In the genomic region with DNA sequence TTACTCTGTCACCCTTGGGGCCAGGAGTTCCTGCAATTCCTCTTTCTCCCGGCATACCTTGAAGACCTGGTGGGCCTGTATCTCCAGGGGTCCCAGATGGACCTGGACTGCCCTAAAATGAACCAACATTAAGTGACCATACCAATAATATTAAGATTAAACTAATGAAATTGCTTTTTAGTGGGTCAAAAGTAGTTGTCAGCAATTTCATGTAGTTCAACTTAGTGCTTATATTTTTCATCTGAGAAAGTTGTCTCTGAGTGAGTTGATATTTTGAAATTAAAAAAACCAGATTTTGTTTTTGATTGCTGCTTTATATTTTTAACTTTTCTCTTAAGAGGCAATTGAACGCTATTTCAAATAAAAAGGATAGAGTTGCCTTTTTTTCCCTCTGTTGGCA, we compare ENCODE assay signal across 12 cellular contexts.
DNase-seq lines count a peak whose midpoint lies in the region; ATAC-seq, FAIRE-seq and TF ChIP-seq lines count a peak whose summit lies in the region.
"Had no signal": no experiment of that assay in that cellular context is flagged by ENCODE, and none has a peak within 500 bp of the region (broad histone marks: within the 10 kb centered on the region; RNA-seq: fewer than 3 reads in every experiment).

No MANE protein-coding gene starts in this region.

- ATAC-seq in IMR-90 (ENCODE audit: low read depth) (no peak), K562 (no peak)

- H3K23ac ChIP-seq in IMR-90 (ENCODE audit: low read depth, low read length) (no peak overlapping the region), mesendoderm (ENCODE audit: low read length) (no peak overlapping the region)

- CTCF ChIA-PET in IMR-90 (lab: Yijun Ruan, JAX) (no interaction called here), K562 (lab: Yijun Ruan, JAX; ENCODE audit: low intra/inter-chr PET ratio) (no interaction called here)

- H2BK15ac ChIP-seq in IMR-90 (ENCODE audit: low read depth, low read length) (no peak overlapping the region), mesendoderm (replicated peaks; ENCODE audit: low read depth) (no peak overlapping the region)

- BruUV-seq in IMR-90 (replicated peaks; lab: Mats Ljungman, UMichigan) = no TSS peak
- BruUV-seq in K562 (replicated peaks; lab: Mats Ljungman, UMichigan) = no TSS peak

- H3K79me2 ChIP-seq in K562 (ENCODE audit: control insufficient read depth, insufficient read depth, low read length) (no peaks in the 10 kb centered on the region), osteoblast (ENCODE audit: insufficient read depth, low read length) (no peaks in the 10 kb centered on the region), mesendoderm (ENCODE audit: control insufficient read depth, insufficient read depth, low read length) (no peaks in the 10 kb centered on the region)

- peak overlapping the region; percentile 59; the same call in 1 of the 2 replicates for H4K91ac ChIP-seq in IMR-90 (ENCODE audit: insufficient read depth, low read depth, low read length)

- H3K79me1 ChIP-seq in IMR-90 (ENCODE audit: low read depth in 1 of 2, low read length in 2 of 2) (peaks cover 21 to 35% of the 10 kb centered on the region in 2 experiments), mesendoderm (ENCODE audit: low read length) (no peaks in the 10 kb centered on the region)

- FAIRE-seq in K562 (lab: Jason Lieb, UNC) = no peak
- FAIRE-seq: HTR-8/SVneo had no signal

- POLR2A ChIA-PET in IMR-90 (lab: Charles Lee; ENCODE audit: unreplicated experiment) = no interaction called here
- POLR2A ChIA-PET in K562 (lab: Yijun Ruan, JAX) = no interaction called here

- H2AK9ac ChIP-seq in IMR-90 (replicated peaks; ENCODE audit: low read depth, low read length, poor library complexity) = no peak overlapping the region

- H3K9me3 ChIP-seq in IMR-90 (ENCODE audit: control insufficient read depth, insufficient read depth, low read length) = no peaks in the 10 kb centered on the region
- H3K9me3 ChIP-seq in K562 (replicated peaks; ENCODE audit: control insufficient read depth, insufficient read depth, low read depth, low read length) = no peaks in the 10 kb centered on the region
- no peaks in the 10 kb centered on the region for H3K9me3 ChIP-seq in osteoblast (ENCODE audit: low read depth, low read length)
- H3K9me3 ChIP-seq: BLaER1 had no signal

- H2BK5ac ChIP-seq in IMR-90 (ENCODE audit: low read depth, low read length, poor library complexity, severe bottlenecking) (peak overlapping the region; percentile 79), mesendoderm (ENCODE audit: low read length) (no peak overlapping the region)

- no peak for TF ChIP-seq EP300 in K562 (IDR thresholded peaks at IDR 0.05; ENCODE audit: low read length)

- H4K5ac ChIP-seq in IMR-90 (ENCODE audit: low read depth, low read length) (peak overlapping the region; percentile 61), mesendoderm (ENCODE audit: low read length) (no peak overlapping the region)

- H3K9ac ChIP-seq in IMR-90 (ENCODE audit: low read depth, low read length) (no peak overlapping the region), K562 (ENCODE audit: insufficient read depth in 1 of 2, low read depth in 2 of 2, low read length in 2 of 2) (no peak overlapping the region), mesendoderm (ENCODE audit: low read length) (no peak overlapping the region)
- H3K9ac ChIP-seq: BLaER1 had no signal

- H3K36me3 ChIP-seq in IMR-90 (ENCODE audit: control insufficient read depth, insufficient read depth, low read length) (peaks cover 42% of the 10 kb centered on the region), K562 (ENCODE audit: control insufficient read depth, insufficient read depth, low read length) (no peaks in the 10 kb centered on the region), osteoblast (ENCODE audit: insufficient read depth, low read length) (peaks cover 93% of the 10 kb centered on the region), mesendoderm (ENCODE audit: control insufficient read depth, insufficient read depth, low read length) (peaks cover 8% of the 10 kb centered on the region)
- H3K36me3 ChIP-seq: BLaER1 had no signal

- H3K4me3 ChIP-seq in IMR-90 (ENCODE audit: insufficient read depth, low read depth, low read length) = no peak overlapping the region
- H3K4me3 ChIP-seq in K562 = no peak overlapping the region
- no peak overlapping the region for H3K4me3 ChIP-seq in osteoblast (ENCODE audit: insufficient read depth, low read length)
- no peak overlapping the region for H3K4me3 ChIP-seq in mesendoderm (ENCODE audit: low read length)
- H3K4me3 ChIP-seq: BLaER1 had no signal

- H3K4me2 ChIP-seq in IMR-90 (ENCODE audit: low read depth, low read length) (no peak overlapping the region), K562 (ENCODE audit: insufficient read depth, low read length) (no peak overlapping the region), osteoblast (ENCODE audit: insufficient read depth, low read length) (no peak overlapping the region), mesendoderm (ENCODE audit: low read length) (no peak overlapping the region)
- H3K4me2 ChIP-seq: BLaER1 had no signal

- H3K18ac ChIP-seq in IMR-90 (ENCODE audit: low read depth, low read length) = peak overlapping the region; percentile 36; the same call in 1 of the 2 replicates
- no peak overlapping the region for H3K18ac ChIP-seq in mesendoderm (ENCODE audit: low read length)

- peak overlapping the region; percentile 81 for H3K27ac ChIP-seq in IMR-90 (ENCODE audit: insufficient read depth, low read length)
- no peak overlapping the region for H3K27ac ChIP-seq in K562 (ENCODE audit: extremely low read depth, low read depth, low read length)
- H3K27ac ChIP-seq in osteoblast (ENCODE audit: low read depth, low read length) = no peak overlapping the region
- no peak overlapping the region for H3K27ac ChIP-seq in mesendoderm (ENCODE audit: low read depth, low read length)
- H3K27ac ChIP-seq: BLaER1 had no signal

- H2BK120ac ChIP-seq in IMR-90 (ENCODE audit: low read depth, low read length) (peak overlapping the region; percentile 68), mesendoderm (ENCODE audit: low read depth, low read length) (no peak overlapping the region)

- 0 out of 2 replicates have a peak overlapping the region, but pooled peaks have one; percentile 74 for H3K14ac ChIP-seq in IMR-90 (replicated peaks; ENCODE audit: low read depth, low read length)

- DNase-seq in IMR-90 = no peak
- no peak for DNase-seq in K562 (ENCODE audit: extremely low read depth in 1 of 4, low spot score in 3 of 4)
- peak; percentile 26 for DNase-seq in osteoblast (ENCODE audit: insufficient read length, low spot score, missing footprints)
- DNase-seq in mesendoderm = no peak
- no peak for DNase-seq in COLO829 (ENCODE audit: low spot score)
- DNase-seq in activated gamma-delta T cell treated with Interleukin-2 at 50 U/mL for 16 hours = no peak
- DNase-seq: CD8-positive, alpha-beta memory T cell; DMS53; H7; KBM-7 had no signal

- H2BK20ac ChIP-seq in IMR-90 (ENCODE audit: low read depth, low read length) = peak overlapping the region; percentile 57; the same call in 1 of the 2 replicates

- TF ChIP-seq POLR2A in IMR-90 (IDR thresholded peaks at IDR 0.05; ENCODE audit: low read depth, low read length) = no peak
- TF ChIP-seq POLR2A in K562 (conservative IDR thresholded peaks at IDR 0.05) = no peak

- dilution Hi-C loops in IMR-90 (cut with HindIII; ENCODE audit: low sequenced_read_pairs, unreplicated experiment) = no loop called here

- H2AFZ ChIP-seq in IMR-90 (replicated peaks; ENCODE audit: low read length, poor library complexity) (no peak overlapping the region), K562 (ENCODE audit: low read depth, low read length) (no peak overlapping the region), osteoblast (ENCODE audit: low read length) (no peak overlapping the region)

- no peaks in the 10 kb centered on the region for H3K27me3 ChIP-seq in IMR-90 (ENCODE audit: control insufficient read depth, insufficient read depth, low read length)
- no peaks in the 10 kb centered on the region for H3K27me3 ChIP-seq in K562 (ENCODE audit: control insufficient read depth in 2 of 2, insufficient read depth in 2 of 2, low read length in 2 of 2)
- H3K27me3 ChIP-seq in osteoblast (ENCODE audit: insufficient read depth, low read length) = no peaks in the 10 kb centered on the region
- no peaks in the 10 kb centered on the region for H3K27me3 ChIP-seq in mesendoderm (ENCODE audit: insufficient read depth, low read length, poor library complexity)
- H3K27me3 ChIP-seq: BLaER1 had no signal

- no peak overlapping the region for H2AK5ac ChIP-seq in IMR-90 (ENCODE audit: low read depth, low read length)
- no peak overlapping the region for H2AK5ac ChIP-seq in mesendoderm (ENCODE audit: low read length)

- in situ Hi-C loops in IMR-90 (cut with MboI; ENCODE audit: low sequenced_read_pairs) (no loop called here), K562 (cut with MboI) (no loop called here)

- intact Hi-C loops in IMR-90 (cut with micrococcal nuclease) (no loop called here), K562 (cut with micrococcal nuclease) (no loop called here)

- WGBS in IMR-90 (ENCODE audit: extremely low coverage in 2 of 2, insufficient read length in 1 of 2), 2 experiments = no CpG with 5 or more reads among the region's 2 CpGs
- 0% methylated on average over 1 of the region's 2 CpGs for WGBS in K562 (ENCODE audit: insufficient coverage, low coverage, missing lambda C conversion rate)
- WGBS in mesendoderm (ENCODE audit: extremely low coverage, insufficient coverage, low lambda C conversion rate) = no CpG with 5 or more reads among the region's 2 CpGs

- TF ChIP-seq CTCF in IMR-90 (conservative IDR thresholded peaks at IDR 0.05; ENCODE audit: low read depth, low read length) (no peak), K562 (IDR thresholded peaks at IDR 0.05 in 2 of 3, conservative IDR thresholded peaks at IDR 0.05 in 1 of 3; ENCODE audit: insufficient read depth in 2 of 3, low read depth in 1 of 3, low read length in 3 of 3) (no peak), osteoblast (IDR thresholded peaks at IDR 0.05; ENCODE audit: extremely low read depth, low read depth, low read length) (no peak)

- H3K56ac ChIP-seq in IMR-90 (ENCODE audit: extremely low read depth, insufficient read depth, low read length) = no peak overlapping the region
- no peak overlapping the region for H3K56ac ChIP-seq in mesendoderm (ENCODE audit: low read length)

- no peaks in the 10 kb centered on the region for H4K20me1 ChIP-seq in IMR-90 (ENCODE audit: insufficient read depth, low read length)
- H4K20me1 ChIP-seq in K562 (replicated peaks; ENCODE audit: control insufficient read depth, insufficient read depth, low read length) = no peaks in the 10 kb centered on the region
- no peaks in the 10 kb centered on the region for H4K20me1 ChIP-seq in osteoblast (ENCODE audit: insufficient read depth, low read length)
- H4K20me1 ChIP-seq: BLaER1 had no signal

- peaks cover 2% of the 10 kb centered on the region; the same call in 1 of the 2 replicates for H3K4me1 ChIP-seq in IMR-90 (ENCODE audit: control insufficient read depth, insufficient read depth, low read length)
- no peaks in the 10 kb centered on the region for H3K4me1 ChIP-seq in K562 (replicated peaks in 1 of 2; ENCODE audit: control insufficient read depth in 2 of 2, insufficient read depth in 2 of 2, low read length in 2 of 2)
- H3K4me1 ChIP-seq in osteoblast (ENCODE audit: insufficient read depth, low read length) = no peaks in the 10 kb centered on the region
- H3K4me1 ChIP-seq in mesendoderm (ENCODE audit: control insufficient read depth, low read depth, low read length) = no peaks in the 10 kb centered on the region
- H3K4me1 ChIP-seq: BLaER1 had no signal

- H3K9me1 ChIP-seq in IMR-90 (ENCODE audit: insufficient read depth, low read length) (peaks cover 7% of the 10 kb centered on the region; the same call in 1 of the 2 replicates), K562 (ENCODE audit: control insufficient read depth, insufficient read depth, low read length) (no peaks in the 10 kb centered on the region)

- H4K8ac ChIP-seq in IMR-90 (ENCODE audit: low read depth in 2 of 2, low read length in 2 of 2) (peak overlapping the region in 1 of 2 experiments; percentile 49; a peak in 1 of 4 replicates), mesendoderm (ENCODE audit: low read depth, low read length) (no peak overlapping the region)

- TF ChIP-seq RAD21 in IMR-90 (IDR thresholded peaks at IDR 0.05; ENCODE audit: low read length) = no peak
- TF ChIP-seq RAD21 in K562 (CRISPR knock-in tag; conservative IDR thresholded peaks at IDR 0.05 in 1 of 2, IDR thresholded peaks at IDR 0.05 in 1 of 2) = no peak

- H3K4ac ChIP-seq in IMR-90 (ENCODE audit: low read depth, low read length) (no peak overlapping the region), mesendoderm (ENCODE audit: low read depth, low read length) (no peak overlapping the region)
